In genomic region chr4:82241534-82241933, GRCh38 we compare ENCODE assay signal across 28 cellular contexts.
"Had no signal": no experiment of that assay in that cellular context is flagged by ENCODE, and none has a peak within 500 bp of the region (broad histone marks: within the 10 kb centered on the region; RNA-seq: fewer than 3 reads in every experiment).

No MANE protein-coding gene starts in this region.

- H3K27me3 ChIP-seq: colonic mucosa, dorsolateral prefrontal cortex, esophagus muscularis mucosa, esophagus squamous epithelium, gastrocnemius medialis, gastroesophageal sphincter, heart left ventricle had no signal

- H3K27ac ChIP-seq: colonic mucosa, coronary artery, dorsolateral prefrontal cortex, epithelial cell of prostate, esophagus muscularis mucosa, esophagus squamous epithelium, foreskin keratinocyte, gastrocnemius medialis, gastroesophageal sphincter, heart left ventricle, heart right ventricle had no signal

- ATAC-seq: effector memory CD8-positive, alpha-beta T cell; esophagus mucosa; foreskin keratinocyte; gastrocnemius medialis; gastroesophageal sphincter; heart left ventricle; heart right ventricle had no signal

- DNase-seq: colonic mucosa; cortex of kidney; dermis blood vessel endothelial cell; dorsolateral prefrontal cortex; effector CD4-positive, alpha-beta T cell; effector CD8-positive, alpha-beta T cell; effector memory CD4-positive, alpha-beta T cell; effector memory CD8-positive, alpha-beta T cell; endodermal cell; erythroblast; esophagus squamous epithelium; foreskin fibroblast; foreskin keratinocyte; foreskin melanocyte; gastrocnemius medialis; glutamatergic neuron; head of caudate nucleus; heart left ventricle; heart right ventricle had no signal

- H3K9me3 ChIP-seq: colonic mucosa, esophagus muscularis mucosa, esophagus squamous epithelium, gastrocnemius medialis, gastroesophageal sphincter had no signal

- H3K4me1 ChIP-seq: colonic mucosa, esophagus muscularis mucosa, esophagus squamous epithelium, foreskin keratinocyte, gastrocnemius medialis, gastroesophageal sphincter, heart left ventricle, heart right ventricle had no signal

- H3K36me3 ChIP-seq: colonic mucosa, esophagus muscularis mucosa, esophagus squamous epithelium, gastrocnemius medialis, gastroesophageal sphincter, heart left ventricle, heart right ventricle had no signal

- FAIRE-seq: colon, endometrium, endothelial cell of umbilical vein, frontal cortex had no signal

- H3K4me3 ChIP-seq: colonic mucosa, coronary artery, dorsolateral prefrontal cortex, esophagus muscularis mucosa, esophagus squamous epithelium, gastrocnemius medialis, gastroesophageal sphincter, heart left ventricle, heart right ventricle had no signal
